25 cellular contexts compared by ENCODE assay signal in the genomic region with DNA sequence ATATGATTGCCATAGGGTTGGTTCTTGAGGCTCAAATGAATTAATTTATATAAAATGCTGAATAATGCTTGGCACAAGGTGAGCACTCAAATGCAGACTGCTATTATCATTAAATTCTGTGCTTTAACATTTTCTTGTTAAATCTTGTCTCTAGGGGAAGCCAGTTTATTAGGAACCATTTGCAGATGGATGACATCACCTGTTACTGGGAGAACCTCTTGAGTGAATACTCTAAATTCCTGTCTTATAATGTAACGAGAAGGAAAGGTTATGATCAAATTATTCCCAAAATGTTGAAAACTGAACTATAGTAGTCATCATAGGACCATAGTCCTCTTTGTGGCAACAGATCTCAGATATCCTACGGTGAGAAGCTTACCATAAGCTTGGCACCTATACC. TPM values are rescaled to one million over a fixed set of nuclear protein-coding genes. Genes with fewer than 3 reads are reported as not detected.
DNase-seq lines count a peak whose midpoint lies in the region; ATAC-seq, FAIRE-seq and TF ChIP-seq lines count a peak whose summit lies in the region.
"Had no signal": no experiment of that assay in that cellular context is flagged by ENCODE, and none has a peak within 500 bp of the region (broad histone marks: within the 10 kb centered on the region; RNA-seq: fewer than 3 reads in every experiment).

No MANE protein-coding gene starts in this region.

- H4K20me1 ChIP-seq in astrocyte (ENCODE audit: insufficient read depth, low read length), result no peaks in the 10 kb centered on the region

- no peaks in the 10 kb centered on the region for H3K79me2 ChIP-seq in astrocyte (ENCODE audit: insufficient read depth, low read length)

- H3K4me3 Mint-ChIP-seq in stimulated activated naive CD8-positive, alpha-beta T cell treated with anti-CD3 and anti-CD28 coated beads, Interleukin-15, Interleukin-2, amounts not matched to agents 100 ng/mL and 50 ng/mL, for 24 hours, result no peak overlapping the region
- no peak overlapping the region for H3K4me3 Mint-ChIP-seq in stimulated activated naive CD8-positive, alpha-beta T cell treated with anti-CD3 and anti-CD28 coated beads, Interleukin-15, amount 100 ng/mL, for 72 hours
- no peak overlapping the region for H3K4me3 Mint-ChIP-seq in astrocyte (ENCODE audit: unreplicated experiment)
- H3K4me3 Mint-ChIP-seq: CD4-positive, alpha-beta memory T cell; H9; HFFc6; IgD-negative memory B cell had no signal

- H3K27ac ChIP-seq in astrocyte (ENCODE audit: low read depth, low read length) (no peak overlapping the region), transverse colon (no peak overlapping the region)

- H3K9me3 Mint-ChIP-seq in stimulated activated naive CD8-positive, alpha-beta T cell treated with anti-CD3 and anti-CD28 coated beads, Interleukin-15, Interleukin-2, amounts not matched to agents 100 ng/mL and 50 ng/mL, for 24 hours, result no peaks in the 10 kb centered on the region
- no peaks in the 10 kb centered on the region for H3K9me3 Mint-ChIP-seq in stimulated activated naive CD8-positive, alpha-beta T cell treated with anti-CD3 and anti-CD28 coated beads, Interleukin-15, amount 100 ng/mL, for 72 hours
- peaks cover 2% of the 10 kb centered on the region for H3K9me3 Mint-ChIP-seq in astrocyte (ENCODE audit: unreplicated experiment)
- H3K9me3 Mint-ChIP-seq: CD4-positive, alpha-beta memory T cell; H9; HFFc6; IgD-negative memory B cell had no signal

- ATAC-seq in stimulated activated naive CD8-positive, alpha-beta T cell treated with anti-CD3 and anti-CD28 coated beads, Interleukin-15, amount 100 ng/mL, for 72 hours, result no peak

- no peak for DNase-seq in stimulated activated naive CD8-positive, alpha-beta T cell treated with anti-CD3 and anti-CD28 coated beads, Interleukin-15, amount 100 ng/mL, for 72 hours
- DNase-seq in astrocyte (ENCODE audit: low read depth) (no peak), fibroblast of pulmonary artery (ENCODE audit: low read depth) (peak; percentile 7), mucosa of gallbladder (ENCODE audit: low spot score) (no peak), transverse colon (no peak), H7 (no peak)
- DNase-seq: C1 segment of cervical spinal cord; CD4-positive, alpha-beta memory T cell; COR-L47; DND-41; H9; HFFc6; NCI-H1092; NCI-H1417 treated with DMSO at 0.1 percent for 48 hours; NCI-H1694 treated with DMSO at 0.1 percent for 48 hours; NCI-H2081 treated with DMSO at 0.1 percent for 48 hours; NCI-H2171; NCI-H226; NCI-H510A; NCI-H69; Right ventricle myocardium superior; RPMI8226; SW 1271 had no signal

- H3K9ac ChIP-seq in astrocyte (ENCODE audit: low read length), result no peak overlapping the region

- in situ Hi-C loops in transverse colon (cut with MboI; ENCODE audit: low pct_ligation_motif_present in 1 of 4, low pct_unique_long_range_greater_than_20kb in 1 of 4, low sequenced_read_pairs in 3 of 4), result loop anchor here in 2 of 4 donors (25.0 kb wide), 2 partner anchors 195 to 870 kb away; a partner anchor contains a TSS

- no peak for TF ChIP-seq EP300 in transverse colon (IDR thresholded peaks at IDR 0.05; ENCODE audit: low read depth)

- WGBS in transverse colon (ENCODE audit: low coverage in 1 of 2), 2 donors, result 90% methylated on average over 2 of the region's 2 CpGs

- TF ChIP-seq POLR2A in transverse colon (IDR thresholded peaks at IDR 0.05), result no peak

- FAIRE-seq in astrocyte (lab: Jason Lieb, UNC), result peak; percentile 29

- H2AFZ ChIP-seq in astrocyte (ENCODE audit: low read depth, low read length), result no peak overlapping the region

- H3K27me3 Mint-ChIP-seq in stimulated activated naive CD8-positive, alpha-beta T cell treated with anti-CD3 and anti-CD28 coated beads, Interleukin-15, Interleukin-2, amounts not matched to agents 100 ng/mL and 50 ng/mL, for 24 hours, result no peaks in the 10 kb centered on the region
- no peaks in the 10 kb centered on the region for H3K27me3 Mint-ChIP-seq in stimulated activated naive CD8-positive, alpha-beta T cell treated with anti-CD3 and anti-CD28 coated beads, Interleukin-15, amount 100 ng/mL, for 72 hours
- H3K27me3 Mint-ChIP-seq in astrocyte (ENCODE audit: low read depth, unreplicated experiment), result no peaks in the 10 kb centered on the region
- H3K27me3 Mint-ChIP-seq: CD4-positive, alpha-beta memory T cell; IgD-negative memory B cell had no signal

- H3K36me3 Mint-ChIP-seq in stimulated activated naive CD8-positive, alpha-beta T cell treated with anti-CD3 and anti-CD28 coated beads, Interleukin-15, Interleukin-2, amounts not matched to agents 100 ng/mL and 50 ng/mL, for 24 hours (ENCODE audit: low read depth), result peaks cover 38% of the 10 kb centered on the region
- H3K36me3 Mint-ChIP-seq in astrocyte (ENCODE audit: low read depth, unreplicated experiment), result peaks cover 9% of the 10 kb centered on the region

- peaks cover 23% of the 10 kb centered on the region for H3K4me1 Mint-ChIP-seq in stimulated activated naive CD8-positive, alpha-beta T cell treated with anti-CD3 and anti-CD28 coated beads, Interleukin-15, Interleukin-2, amounts not matched to agents 100 ng/mL and 50 ng/mL, for 24 hours (ENCODE audit: low read depth)
- peaks cover 27% of the 10 kb centered on the region for H3K4me1 Mint-ChIP-seq in stimulated activated naive CD8-positive, alpha-beta T cell treated with anti-CD3 and anti-CD28 coated beads, Interleukin-15, amount 100 ng/mL, for 72 hours
- no peaks in the 10 kb centered on the region for H3K4me1 Mint-ChIP-seq in astrocyte (ENCODE audit: low read depth, unreplicated experiment)

- no peak for TF ChIP-seq CTCF in astrocyte (IDR thresholded peaks at IDR 0.05; ENCODE audit: insufficient read depth, low read depth, low read length)
- no peak for TF ChIP-seq CTCF in fibroblast of pulmonary artery (IDR thresholded peaks at IDR 0.05; ENCODE audit: low read length, missing control alignments)
- no peak for TF ChIP-seq CTCF in transverse colon (IDR thresholded peaks at IDR 0.05)

- H3K4me3 ChIP-seq in astrocyte (ENCODE audit: insufficient read depth, low read depth, low read length) (no peak overlapping the region), fibroblast of pulmonary artery (replicated peaks; ENCODE audit: low read depth, low read length) (no peak overlapping the region), transverse colon (no peak overlapping the region), H7 (ENCODE audit: insufficient read depth, low read depth, low read length) (no peak overlapping the region)

- peak overlapping the region; percentile 38 for H3K27ac Mint-ChIP-seq in stimulated activated naive CD8-positive, alpha-beta T cell treated with anti-CD3 and anti-CD28 coated beads, Interleukin-15, Interleukin-2, amounts not matched to agents 100 ng/mL and 50 ng/mL, for 24 hours
- H3K27ac Mint-ChIP-seq in stimulated activated naive CD8-positive, alpha-beta T cell treated with anti-CD3 and anti-CD28 coated beads, Interleukin-15, amount 100 ng/mL, for 72 hours, result no peak overlapping the region
- H3K27ac Mint-ChIP-seq in astrocyte (ENCODE audit: unreplicated experiment), result no peak overlapping the region
- H3K27ac Mint-ChIP-seq: CD4-positive, alpha-beta memory T cell; H9; HFFc6; IgD-negative memory B cell had no signal

- H3K9me3 ChIP-seq in astrocyte (ENCODE audit: insufficient read depth, low read depth, low read length) (no peaks in the 10 kb centered on the region), transverse colon (no peaks in the 10 kb centered on the region)

- intact Hi-C loops in transverse colon (cut with DNase I; ENCODE audit: low total_unique reads), result no loop called here

- H3K4me1 ChIP-seq in astrocyte (ENCODE audit: insufficient read depth, low read length), result peaks cover under 1% of the 10 kb centered on the region
- peaks cover 0 to under 1% (median 0%) of the 10 kb centered on the region in 4 donors for H3K4me1 ChIP-seq in transverse colon

- H3K36me3 ChIP-seq in astrocyte (ENCODE audit: insufficient read depth, low read length), result peaks cover 5% of the 10 kb centered on the region
- H3K36me3 ChIP-seq in transverse colon, result peaks cover 0 to 20% (median 5%) of the 10 kb centered on the region in 4 donors
- no peaks in the 10 kb centered on the region; the same call in 1 of the 2 replicates for H3K36me3 ChIP-seq in H7 (replicated peaks; ENCODE audit: control insufficient read depth, insufficient read depth, low read length)

- H3K27me3 ChIP-seq in astrocyte (ENCODE audit: insufficient read depth, low read length) (no peaks in the 10 kb centered on the region), transverse colon (no peaks in the 10 kb centered on the region), H7 (ENCODE audit: control insufficient read depth, insufficient read depth, low read length) (no peaks in the 10 kb centered on the region)

- no peak overlapping the region for H3K4me2 ChIP-seq in astrocyte (ENCODE audit: low read length)

RNA-seq across cellular contexts. Expression of a gene that starts 6.2 kb away (rescaled TPM):
- total RNA-seq in astrocyte (109 and 116 TPM in 2 replicates), mucosa of gallbladder (114 TPM), transverse colon (10 to 100 TPM; 25.7 to 50.8 (median 35.0) TPM)
- 84.0 and 89.1 TPM in 2 replicates for total RNA-seq in H7 (2014; rRNA removed; shearing (Covaris generic))

RNA-seq across cellular contexts. Expression of a gene that starts 23.4 kb away (rescaled TPM):
- 15.1 and 16.4 TPM in 2 replicates for total RNA-seq in astrocyte
- 17.9 TPM for total RNA-seq in mucosa of gallbladder
- total RNA-seq in transverse colon, result 10 to 100 TPM in 2 of 4 donors, 1 to 10 TPM in 2; 1.5 to 16.7 (median 8.4) TPM
- total RNA-seq in H7 (2014; rRNA removed; shearing (Covaris generic)), result 7.3 and 7.8 TPM in 2 replicates

RNA-seq across cellular contexts. Expression of a gene that starts 28.7 kb away (rescaled TPM):
- total RNA-seq in astrocyte (53.4 and 59.4 TPM in 2 replicates), mucosa of gallbladder (35.3 TPM), transverse colon (10 to 100 TPM in 3 of 4 donors, 1 to 10 TPM in 1; 7.1 to 38.4 (median 32.1) TPM)
- 37.2 and 38.6 TPM in 2 replicates for total RNA-seq in H7 (2014; rRNA removed; shearing (Covaris generic))
